Comparison of ENCODE assay signal across 8 cellular contexts in the genomic region with DNA sequence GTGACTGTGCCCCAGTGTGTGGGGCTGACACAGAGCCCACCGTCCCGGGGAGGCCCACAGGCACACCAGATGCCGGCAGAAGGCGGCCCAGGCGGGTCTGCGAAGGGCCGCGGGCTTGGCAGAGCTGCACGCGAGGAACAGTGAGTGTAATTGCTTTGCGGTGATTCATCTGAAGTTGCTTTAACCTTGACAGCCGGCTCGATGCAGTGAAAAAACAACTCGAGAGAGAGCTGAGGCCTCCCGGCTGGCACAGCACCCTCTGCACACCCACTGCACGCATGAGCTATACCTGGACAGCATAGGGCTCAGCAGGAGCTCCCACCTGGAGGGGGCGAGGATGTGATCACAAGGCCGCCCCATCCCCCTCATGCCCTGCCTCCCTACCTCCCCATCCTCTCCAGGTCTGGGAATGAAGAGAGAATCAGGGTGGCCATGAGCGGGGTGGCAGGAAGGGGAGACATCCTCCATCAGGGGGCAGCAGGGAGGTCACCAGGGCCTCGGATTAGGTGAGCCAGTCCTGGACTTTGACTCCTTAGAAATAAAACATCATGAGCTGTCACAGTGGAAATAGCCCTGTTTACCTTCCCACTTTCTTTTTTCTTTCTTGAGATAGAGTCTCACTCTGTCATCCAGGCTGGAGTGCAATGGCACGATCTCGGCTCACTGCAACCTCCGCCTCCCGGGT.
DNase-seq lines count a peak whose midpoint lies in the region; ATAC-seq and TF ChIP-seq lines count a peak whose summit lies in the region.

No MANE protein-coding gene starts in this region.

- peak overlapping the region in 1 of 12 donors; percentile 54 for H3K27ac ChIP-seq in heart left ventricle

- no peak overlapping the region for H3K4me3 Mint-ChIP-seq in activated T-helper 17 cell treated with anti-CD3 and anti-CD28 coated beads, Interleukin-2, amount 50 U/mL, for 72 hours

- DNase-seq in heart left ventricle (peak in 1 of 5 donors; percentile 41), Right ventricle myocardium inferior (ENCODE audit: missing footprints) (no peak), adipocyte (ENCODE audit: low read depth) (peak; percentile 89), iris pigment epithelial cell (ENCODE audit: low read depth) (peak; percentile 75), MV-4-11 (lab: John Stamatoyannopoulos, UW) (no peak), NCI-H1092 (lab: John Stamatoyannopoulos, UW) (no peak)

- H3K9ac ChIP-seq in adipocyte (ENCODE audit: low read length), result no peak overlapping the region

- H3K9me3 ChIP-seq in heart left ventricle, result peaks cover 0 to 6% (median 0%) of the 10 kb centered on the region in 12 donors
- H3K9me3 ChIP-seq in adipocyte (ENCODE audit: control insufficient read depth, low read length), result no peaks in the 10 kb centered on the region

- no peaks in the 10 kb centered on the region for H3K36me3 Mint-ChIP-seq in activated T-helper 17 cell treated with anti-CD3 and anti-CD28 coated beads, Interleukin-2, amount 50 U/mL, for 72 hours (ENCODE audit: low read depth)

- peaks cover 4% of the 10 kb centered on the region for H3K9me3 Mint-ChIP-seq in activated T-helper 17 cell treated with anti-CD3 and anti-CD28 coated beads, Interleukin-2, amount 50 U/mL, for 72 hours

- H3K27ac Mint-ChIP-seq in activated T-helper 17 cell treated with anti-CD3 and anti-CD28 coated beads, Interleukin-2, amount 50 U/mL, for 72 hours, result no peak overlapping the region

- WGBS in heart left ventricle, 4 donors, result 68 to 77% (median 71%) methylated on average over 24 of the region's 24 CpGs

- TF ChIP-seq POLR2A in heart left ventricle (IDR thresholded peaks at IDR 0.05), result no peak

- peak in 3 of 4 donors; percentile 19 to 67 (median 34) for ATAC-seq in heart left ventricle
- no peak for ATAC-seq in Right ventricle myocardium inferior
- ATAC-seq in activated T-helper 17 cell treated with anti-CD3 and anti-CD28 coated beads, Interleukin-2, amount 50 U/mL, for 72 hours (replicated peaks), result no peak
- ATAC-seq in HG03025 (IDR thresholded peaks at IDR 0.05; ENCODE audit: low FRiP score, unreplicated experiment), result no peak

- H3K36me3 ChIP-seq in heart left ventricle (no peaks in the 10 kb centered on the region), adipocyte (ENCODE audit: control insufficient read depth, insufficient read depth, low read length, severe bottlenecking) (no peaks in the 10 kb centered on the region)

- H3K27me3 ChIP-seq in heart left ventricle (peaks cover 0 to 15% (median 0%) of the 10 kb centered on the region in 9 donors), adipocyte (replicated peaks; ENCODE audit: control insufficient read depth, insufficient read depth, low read length) (peaks cover 46% of the 10 kb centered on the region)

- intact Hi-C loops in heart left ventricle (cut with DNase I) (no loop called here), Right ventricle myocardium inferior (cut with DNase I) (loop anchor here (5.0 kb wide), 1 partner anchor 39 kb away; no protein-coding TSS in a partner anchor)

- no peak for TF ChIP-seq CTCF in heart left ventricle (IDR thresholded peaks at IDR 0.05)

- no peaks in the 10 kb centered on the region for H3K4me1 Mint-ChIP-seq in activated T-helper 17 cell treated with anti-CD3 and anti-CD28 coated beads, Interleukin-2, amount 50 U/mL, for 72 hours

- H3K4me3 ChIP-seq in heart left ventricle (no peak overlapping the region), adipocyte (ENCODE audit: low read length) (no peak overlapping the region)

- peaks cover 0 to 3% (median 0%) of the 10 kb centered on the region in 12 donors for H3K4me1 ChIP-seq in heart left ventricle
- peaks cover 8% of the 10 kb centered on the region for H3K4me1 ChIP-seq in adipocyte (ENCODE audit: control insufficient read depth, insufficient read depth, low read length)

- peaks cover 24% of the 10 kb centered on the region for H3K27me3 Mint-ChIP-seq in activated T-helper 17 cell treated with anti-CD3 and anti-CD28 coated beads, Interleukin-2, amount 50 U/mL, for 72 hours

Comparison
In these comparisons a context has a peak if more than half of its experiments do, and no peak if none do; other contexts are left out.
1. ATAC-seq: peak in heart left ventricle (3 of 4); none in Right ventricle myocardium inferior (single experiment), activated T-helper 17 cell treated with anti-CD3 and anti-CD28 coated beads, Interleukin-2, amount 50 U/mL, for 72 hours (single experiment) and HG03025 (single experiment).
2. DNase-seq: peak in adipocyte (single experiment) and iris pigment epithelial cell (single experiment); none in Right ventricle myocardium inferior (single experiment), MV-4-11 (single experiment) and NCI-H1092 (single experiment).